ENCODE assay signal across 7 cellular contexts in genomic region chr5:71456362-71456743, GRCh38. TPM values are rescaled to one million over a fixed set of nuclear protein-coding genes. Genes with fewer than 3 reads are reported as not detected.
DNase-seq lines count a peak whose midpoint lies in the region; ATAC-seq and TF ChIP-seq lines count a peak whose summit lies in the region.

No MANE protein-coding gene starts in this region.

- POLR2A ChIA-PET in OCI-LY7 (lab: Charles Lee): interaction anchor here (0.6 kb wide), 1 partner anchor 126 kb away, joined by 3 read pairs; no protein-coding TSS in a partner anchor

- H3K4me2 ChIP-seq in OCI-LY7 (ENCODE audit: low read length): peak overlapping the region; percentile 95

- no peak for DNase-seq in OCI-LY7 (ENCODE audit: low spot score)
- peak; percentile 5 for DNase-seq in renal cortical epithelial cell (ENCODE audit: low read depth)
- DNase-seq in SK-N-DZ (ENCODE audit: low spot score): no peak
- no peak for DNase-seq in NCI-H82 treated with DMSO at 0.1 percent for 48 hours (lab: John Stamatoyannopoulos, UW; ENCODE audit: unreplicated experiment)

- no peaks in the 10 kb centered on the region for H3K27me3 ChIP-seq in esophagus (ENCODE audit: control insufficient read depth in 1 of 2, insufficient read depth in 2 of 2, low read length in 2 of 2)

- H3K36me3 ChIP-seq in OCI-LY7 (ENCODE audit: insufficient read depth, low read length): peaks cover 32% of the 10 kb centered on the region
- H3K36me3 ChIP-seq in esophagus (ENCODE audit: control insufficient read depth in 2 of 2, insufficient read depth in 2 of 2, low read length in 1 of 2): no peaks in the 10 kb centered on the region

- H2AFZ ChIP-seq in OCI-LY7 (ENCODE audit: low read length): peak overlapping the region; percentile 89; the same call in 1 of the 2 replicates

- H3K9me3 ChIP-seq in OCI-LY7 (ENCODE audit: low read length): no peaks in the 10 kb centered on the region
- H3K9me3 ChIP-seq in esophagus (ENCODE audit: control insufficient read depth in 2 of 2, insufficient read depth in 1 of 2, low read depth in 1 of 2, low read length in 1 of 2): no peaks in the 10 kb centered on the region

- H3K79me2 ChIP-seq in OCI-LY7 (ENCODE audit: insufficient read depth, low read depth, low read length): peaks cover 38% of the 10 kb centered on the region

- H3K4me3 ChIP-seq in OCI-LY7 (ENCODE audit: low read depth, low read length, poor library complexity, severe bottlenecking): peak overlapping the region; percentile 87
- H3K4me3 ChIP-seq in esophagus (ENCODE audit: low read depth in 1 of 2, low read length in 2 of 2): peak overlapping the region; percentile 84 to 97

- H3K27ac ChIP-seq in OCI-LY7 (ENCODE audit: low read depth, low read length, poor library complexity, severe bottlenecking): peak overlapping the region; percentile 71
- peak overlapping the region; percentile 92 to 97 for H3K27ac ChIP-seq in esophagus (ENCODE audit: low read depth in 2 of 2, low read length in 1 of 2)

- H3K9me2 ChIP-seq in OCI-LY7 (ENCODE audit: insufficient read depth, low read length): no peaks in the 10 kb centered on the region

- intact Hi-C loops in OCI-LY7 (cut with micrococcal nuclease; ENCODE audit: unreplicated experiment): no loop called here

- no peak for TF ChIP-seq CTCF in OCI-LY7 (conservative IDR thresholded peaks at IDR 0.05; ENCODE audit: low read length)

- H3K4me1 ChIP-seq in OCI-LY7 (ENCODE audit: insufficient read depth, low read length, poor library complexity, severe bottlenecking) (peaks cover 16% of the 10 kb centered on the region), esophagus (ENCODE audit: control insufficient read depth in 2 of 2, insufficient read depth in 2 of 2, low read length in 1 of 2) (peaks cover 0 to 2% of the 10 kb centered on the region in 2 donors)

- CTCF ChIA-PET in OCI-LY7 (lab: Charles Lee; ENCODE audit: unreplicated experiment): no interaction called here

- WGBS in esophagus, 2 donors: 3 to 4% methylated on average over 4 of the region's 4 CpGs

- ATAC-seq in GM21528 (IDR thresholded peaks at IDR 0.05; ENCODE audit: low FRiP score, unreplicated experiment) (peak; percentile 12), HG02588 (IDR thresholded peaks at IDR 0.05; ENCODE audit: unreplicated experiment) (no peak)

- peaks cover 8% of the 10 kb centered on the region for H4K20me1 ChIP-seq in OCI-LY7 (ENCODE audit: insufficient read depth, low read length)

- TSS peak; percentile 66 for BruUV-seq in OCI-LY7 (replicated peaks; lab: Mats Ljungman, UMichigan)

RNA-seq across cellular contexts. Expression of gene BDP1, which starts 0.9 kb away (rescaled TPM):
- 29.2 and 40.0 TPM in 2 replicates for total RNA-seq in OCI-LY7 (2014; rRNA removed; shearing (Covaris generic))
- total RNA-seq in OCI-LY7 (2022): 35.8 and 37.3 TPM in 2 replicates
- 1 to 10 TPM; 5.8 to 9.1 TPM for polyA plus RNA-seq in esophagus
- 19.6 and 33.6 TPM in 2 replicates for total RNA-seq in renal cortical epithelial cell
- 16.7 and 17.0 TPM in 2 replicates for polyA plus RNA-seq in SK-N-DZ (2014; cell fraction: cytosol; rRNA removed)
- 21.0 and 22.9 TPM in 2 replicates for polyA plus RNA-seq in SK-N-DZ (2014; cell fraction: nucleus; rRNA removed)
